ENCODE assay signal across 24 cellular contexts in genomic region chr2:146226077-146226476, GRCh38.
"Had no signal": no experiment of that assay in that cellular context is flagged by ENCODE, and none has a peak within 500 bp of the region (broad histone marks: within the 10 kb centered on the region; RNA-seq: fewer than 3 reads in every experiment).

No MANE protein-coding gene starts in this region.

- H3K27me3 Mint-ChIP-seq: dendritic cell treated with granulocyte-macrophage colony-stimulating factor and Interleukin-4, amounts not matched to agents 40 ng/mL and 50 ng/mL, for 4 days; effector memory CD8-positive, alpha-beta T cell had no signal

- H3K27ac ChIP-seq: colonic mucosa, coronary artery, dorsolateral prefrontal cortex, epithelial cell of prostate, esophagus muscularis mucosa, esophagus squamous epithelium, gastrocnemius medialis, gastroesophageal sphincter, heart left ventricle, heart right ventricle had no signal

- H3K9me3 Mint-ChIP-seq: endodermal cell had no signal

- H3K4me3 Mint-ChIP-seq: dendritic cell treated with granulocyte-macrophage colony-stimulating factor and Interleukin-4, amounts not matched to agents 40 ng/mL and 50 ng/mL, for 4 days; effector memory CD8-positive, alpha-beta T cell; endodermal cell had no signal

- H3K27ac Mint-ChIP-seq: dendritic cell treated with granulocyte-macrophage colony-stimulating factor and Interleukin-4, amounts not matched to agents 40 ng/mL and 50 ng/mL, for 4 days; effector memory CD8-positive, alpha-beta T cell; endodermal cell had no signal

- DNase-seq: colonic mucosa; cortex of kidney; dermis blood vessel endothelial cell; dorsolateral prefrontal cortex; effector CD4-positive, alpha-beta T cell; effector CD8-positive, alpha-beta T cell; effector memory CD4-positive, alpha-beta T cell; effector memory CD8-positive, alpha-beta T cell; endodermal cell; erythroblast; esophagus squamous epithelium; foreskin fibroblast; foreskin melanocyte; gastrocnemius medialis; glutamatergic neuron; head of caudate nucleus; heart left ventricle; heart right ventricle had no signal

- H3K4me3 ChIP-seq: colonic mucosa, coronary artery, dorsolateral prefrontal cortex, esophagus muscularis mucosa, esophagus squamous epithelium, gastrocnemius medialis, gastroesophageal sphincter, heart left ventricle, heart right ventricle had no signal

- ATAC-seq: effector memory CD8-positive, alpha-beta T cell; esophagus mucosa; gastrocnemius medialis; gastroesophageal sphincter; heart left ventricle; heart right ventricle had no signal

- H3K27me3 ChIP-seq: colonic mucosa, dorsolateral prefrontal cortex, esophagus muscularis mucosa, esophagus squamous epithelium, gastrocnemius medialis, gastroesophageal sphincter, heart left ventricle, heart right ventricle had no signal

- H3K9me3 ChIP-seq: colonic mucosa, esophagus muscularis mucosa, esophagus squamous epithelium, gastrocnemius medialis, gastroesophageal sphincter, heart left ventricle, heart right ventricle had no signal

- H3K4me1 ChIP-seq: colonic mucosa, esophagus muscularis mucosa, esophagus squamous epithelium, gastrocnemius medialis, gastroesophageal sphincter, heart left ventricle, heart right ventricle had no signal

- H3K36me3 ChIP-seq: colonic mucosa, esophagus muscularis mucosa, esophagus squamous epithelium, gastrocnemius medialis, gastroesophageal sphincter, heart left ventricle, heart right ventricle had no signal
